ENCODE assay signal across 19 cellular contexts in the genomic region with DNA sequence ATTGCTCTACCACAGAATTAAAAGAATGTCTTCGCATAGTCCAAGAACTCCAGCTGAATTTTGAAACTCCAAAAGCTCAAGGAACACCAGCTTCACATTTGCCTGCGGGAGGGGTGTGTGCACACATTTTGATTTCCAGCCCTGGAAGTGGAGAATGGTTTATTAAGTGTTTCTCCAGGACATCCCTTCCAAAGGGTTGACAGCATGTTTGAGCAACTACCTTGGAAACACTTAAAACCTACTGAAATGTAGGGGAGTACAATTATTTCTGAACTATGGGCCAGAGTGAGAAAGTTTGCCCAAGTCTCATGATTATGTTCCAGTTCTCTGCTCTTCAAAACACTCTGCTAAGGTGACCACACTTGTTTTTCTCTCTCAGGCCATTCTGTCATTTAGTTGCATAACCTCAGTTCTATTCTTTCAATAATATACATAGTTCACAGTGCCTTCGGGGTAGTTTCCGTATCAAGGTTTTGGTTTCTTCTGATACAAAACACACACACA. TPM values are rescaled to one million over a fixed set of nuclear protein-coding genes. Genes with fewer than 3 reads are reported as not detected.
A peak's percentile ranks its signal among the peaks of the same experiment; 100 is the strongest.
DNase-seq lines count a peak whose midpoint lies in the region; ATAC-seq and TF ChIP-seq lines count a peak whose summit lies in the region.
"Had no signal": no experiment of that assay in that cellular context is flagged by ENCODE, and none has a peak within 500 bp of the region (broad histone marks: within the 10 kb centered on the region; RNA-seq: fewer than 3 reads in every experiment).

No MANE protein-coding gene starts in this region.

- no peaks in the 10 kb centered on the region for H3K9me3 ChIP-seq in cardiac muscle cell (ENCODE audit: low read depth)
- H3K9me3 ChIP-seq: A549, heart right ventricle, stomach had no signal

- ATAC-seq in Right ventricle myocardium inferior (no peak), GM18861 (IDR thresholded peaks at IDR 0.05; ENCODE audit: unreplicated experiment) (no peak)
- ATAC-seq: A549; activated CD4-positive, alpha-beta T cell treated with anti-CD3 and anti-CD28 coated beads for 36 hours; left lobe of liver had no signal

- no peak overlapping the region for H3K4me3 Mint-ChIP-seq in nephron
- H3K4me3 Mint-ChIP-seq: activated CD4-positive, alpha-beta T cell treated with anti-CD3 and anti-CD28 coated beads for 36 hours; activated naive CD8-positive, alpha-beta T cell treated with anti-CD3 and anti-CD28 coated beads for 36 hours had no signal

- no peak for DNase-seq in cardiac muscle cell (ENCODE audit: low read depth in 1 of 2, low spot score in 1 of 2)
- DNase-seq in Right ventricle myocardium inferior (ENCODE audit: missing footprints), result no peak
- DNase-seq in effector CD8-positive, alpha-beta T cell (lab: John Stamatoyannopoulos, UW), result no peak
- DNase-seq in activated CD8-positive, alpha-beta memory T cell treated with anti-CD3 and anti-CD28 coated beads, Interleukin-2, amount 50 U/mL, for 4 hours, result no peak
- DNase-seq in KG1 (lab: John Stamatoyannopoulos, UW), result no peak
- DNase-seq: activated CD4-positive, alpha-beta T cell treated with anti-CD3 and anti-CD28 coated beads for 36 hours; activated naive CD8-positive, alpha-beta T cell treated with anti-CD3 and anti-CD28 coated beads for 36 hours; HCEC 1CT; heart right ventricle; NCI-H1105 treated with DMSO at 0.1 percent for 48 hours; NCI-H524; stimulated activated CD4-positive, alpha-beta T cell treated with anti-CD3 and anti-CD28 coated beads, Interleukin-4, amount 100 ng/mL, for 4 hours; stomach had no signal

- intact Hi-C loops in Right ventricle myocardium inferior (cut with DNase I), result no loop called here

- H3K4me1 ChIP-seq in cardiac muscle cell (ENCODE audit: low read depth), result peaks cover 12% of the 10 kb centered on the region
- H3K4me1 ChIP-seq: A549, heart right ventricle had no signal

- no peaks in the 10 kb centered on the region for H3K9me3 Mint-ChIP-seq in nephron
- H3K9me3 Mint-ChIP-seq: activated naive CD8-positive, alpha-beta T cell treated with anti-CD3 and anti-CD28 coated beads for 36 hours had no signal

- no peaks in the 10 kb centered on the region for H3K27me3 ChIP-seq in cardiac muscle cell
- H3K27me3 ChIP-seq: stomach had no signal

- peaks cover 8% of the 10 kb centered on the region for H3K27me3 Mint-ChIP-seq in nephron (ENCODE audit: low read depth)

- peak overlapping the region in 2 of 3 experiments; percentile 7 to 92 for H3K27ac Mint-ChIP-seq in nephron
- H3K27ac Mint-ChIP-seq: activated CD4-positive, alpha-beta T cell treated with anti-CD3 and anti-CD28 coated beads for 36 hours; activated naive CD8-positive, alpha-beta T cell treated with anti-CD3 and anti-CD28 coated beads for 36 hours had no signal

- H3K27ac ChIP-seq in cardiac muscle cell, result peak overlapping the region; percentile 5
- peak overlapping the region; percentile 100 for H3K27ac ChIP-seq in VCaP
- H3K27ac ChIP-seq: A549, coronary artery, heart right ventricle had no signal

- peaks cover 11% of the 10 kb centered on the region for H3K4me1 Mint-ChIP-seq in nephron
- H3K4me1 Mint-ChIP-seq: activated CD4-positive, alpha-beta T cell treated with anti-CD3 and anti-CD28 coated beads for 36 hours; activated naive CD8-positive, alpha-beta T cell treated with anti-CD3 and anti-CD28 coated beads for 36 hours had no signal

- no peaks in the 10 kb centered on the region for H3K36me3 ChIP-seq in cardiac muscle cell
- H3K36me3 ChIP-seq: heart right ventricle had no signal

- H3K36me3 Mint-ChIP-seq in nephron (ENCODE audit: low read depth), result no peaks in the 10 kb centered on the region
- H3K36me3 Mint-ChIP-seq: activated naive CD8-positive, alpha-beta T cell treated with anti-CD3 and anti-CD28 coated beads for 36 hours had no signal

- no peak overlapping the region for H3K4me3 ChIP-seq in cardiac muscle cell
- H3K4me3 ChIP-seq: A549, coronary artery, heart right ventricle, stomach had no signal

- no peak for TF ChIP-seq CTCF in cardiac muscle cell (IDR thresholded peaks at IDR 0.05; ENCODE audit: low read depth, low read length)
- TF ChIP-seq CTCF in VCaP (conservative IDR thresholded peaks at IDR 0.05), result no peak
- no peak for TF ChIP-seq CTCF in nephron (IDR thresholded peaks at IDR 0.05; ENCODE audit: unreplicated experiment in 3 of 3)

RNA-seq across cellular contexts. Expression of gene ACP3, which starts 7.9 kb away (rescaled TPM):
- total RNA-seq in cardiac muscle cell (26.8 and 35.6 TPM in 2 replicates), Right ventricle myocardium inferior (2.0 TPM)
- 19.9 and 34.3 TPM in 2 replicates for polyA plus RNA-seq in cardiac muscle cell
- total RNA-seq: activated CD4-positive, alpha-beta T cell treated with anti-CD3 and anti-CD28 coated beads for 36 hours; activated naive CD8-positive, alpha-beta T cell treated with anti-CD3 and anti-CD28 coated beads for 36 hours; left lobe of liver had no signal
